Comparison of ENCODE assay signal across 16 cellular contexts in the genomic region with DNA sequence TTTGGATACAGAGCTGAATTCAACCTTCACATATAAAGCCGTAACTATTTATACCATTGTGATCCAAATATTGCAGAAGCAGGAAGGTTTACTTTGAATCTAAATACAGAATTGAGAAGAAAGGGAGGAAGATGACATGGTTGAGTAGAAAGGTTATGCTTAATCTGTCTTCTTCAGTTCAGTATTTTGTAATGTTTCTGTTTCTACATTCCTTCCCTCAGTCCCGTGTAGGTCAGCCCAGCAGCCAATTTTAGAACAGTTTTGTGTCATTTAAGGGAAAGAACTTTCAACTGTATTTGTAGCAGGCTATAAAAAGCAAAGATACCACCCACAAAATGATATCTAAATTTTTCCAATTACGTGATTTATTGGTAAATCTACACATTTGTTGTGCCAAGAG.
A peak's percentile ranks its signal among the peaks of the same experiment; 100 is the strongest.
DNase-seq lines count a peak whose midpoint lies in the region; ATAC-seq, FAIRE-seq and TF ChIP-seq lines count a peak whose summit lies in the region.
"Had no signal": no experiment of that assay in that cellular context is flagged by ENCODE, and none has a peak within 500 bp of the region (broad histone marks: within the 10 kb centered on the region; RNA-seq: fewer than 3 reads in every experiment).

No MANE protein-coding gene starts in this region.

- H3K9me3 ChIP-seq in mammary epithelial cell (replicated peaks; ENCODE audit: insufficient read depth, low read length) (no peaks in the 10 kb centered on the region), esophagus muscularis mucosa (no peaks in the 10 kb centered on the region), muscle layer of duodenum (ENCODE audit: control insufficient read depth in 1 of 2, low read length in 2 of 2) (no peaks in the 10 kb centered on the region), uterus (no peaks in the 10 kb centered on the region)
- H3K9me3 ChIP-seq: thyroid gland had no signal

- H3K27me3 ChIP-seq in mammary epithelial cell (ENCODE audit: insufficient read depth, low read length), result no peaks in the 10 kb centered on the region
- H3K27me3 ChIP-seq in esophagus muscularis mucosa, result no peaks in the 10 kb centered on the region
- no peaks in the 10 kb centered on the region for H3K27me3 ChIP-seq in muscle layer of duodenum (ENCODE audit: low read depth, low read length)
- H3K27me3 ChIP-seq in uterus, result no peaks in the 10 kb centered on the region
- H3K27me3 ChIP-seq: thyroid gland had no signal

- H3K36me3 ChIP-seq in mammary epithelial cell (ENCODE audit: insufficient read depth, low read length), result no peaks in the 10 kb centered on the region
- H3K36me3 ChIP-seq in esophagus muscularis mucosa, result no peaks in the 10 kb centered on the region
- no peaks in the 10 kb centered on the region for H3K36me3 ChIP-seq in muscle layer of duodenum (ENCODE audit: control insufficient read depth in 1 of 2, insufficient read depth in 2 of 2, low read length in 2 of 2)
- no peaks in the 10 kb centered on the region for H3K36me3 ChIP-seq in uterus
- H3K36me3 ChIP-seq: thyroid gland, WERI-Rb-1 had no signal

- no peaks in the 10 kb centered on the region for H3K36me3 Mint-ChIP-seq in MCF 10A (ENCODE audit: insufficient read depth, unreplicated experiment)
- H3K36me3 Mint-ChIP-seq: IgD-negative memory B cell, immature natural killer cell had no signal

- TF ChIP-seq POLR2A in esophagus muscularis mucosa (IDR thresholded peaks at IDR 0.05; ENCODE audit: low read depth) (no peak), uterus (IDR thresholded peaks at IDR 0.05) (no peak)

- no peak for ATAC-seq in GM21717 (IDR thresholded peaks at IDR 0.05; ENCODE audit: unreplicated experiment)

- H3K4me1 Mint-ChIP-seq in MCF 10A (ENCODE audit: insufficient read depth, unreplicated experiment), result peaks cover 23% of the 10 kb centered on the region
- H3K4me1 Mint-ChIP-seq: immature natural killer cell had no signal

- POLR2A ChIA-PET in MCF 10A (lab: Yijun Ruan, JAX), result no interaction called here

- CTCF ChIA-PET in mammary epithelial cell (lab: Charles Lee; ENCODE audit: low non-redundant PET) (no interaction called here), MCF 10A (lab: Yijun Ruan, JAX) (interaction anchor here (0.6 to 5.9 kb wide), 3 partner anchors 99 to 681 kb away, joined by 3 to 69 read pairs (median 30); a partner anchor contains a TSS)

- dilution Hi-C loops in mammary epithelial cell (cut with HindIII; ENCODE audit: low sequenced_read_pairs), result no loop called here

- H3K79me2 ChIP-seq in mammary epithelial cell (ENCODE audit: insufficient read depth, low read length), result no peaks in the 10 kb centered on the region

- in situ Hi-C loops in mammary epithelial cell (cut with MboI; ENCODE audit: low sequenced_read_pairs in 2 of 2), result loop anchor here in 1 of 2 donors (10.0 kb wide), 1 partner anchor 101 kb away; a partner anchor contains a TSS

- no peak for FAIRE-seq in urothelium cell line (lab: Jason Lieb, UNC)
- FAIRE-seq: colon had no signal

- no peak overlapping the region for H3K27ac Mint-ChIP-seq in MCF 10A (ENCODE audit: low read depth, unreplicated experiment)
- H3K27ac Mint-ChIP-seq: IgD-negative memory B cell, immature natural killer cell had no signal

- WGBS in mammary epithelial cell (ENCODE audit: low coverage, missing lambda C conversion rate), result 98% methylated on average over 3 of the region's 3 CpGs
- 23% methylated on average over 3 of the region's 3 CpGs for WGBS in esophagus muscularis mucosa

- DNase-seq in mammary epithelial cell (no peak), MCF 10A (ENCODE audit: unreplicated experiment) (no peak), esophagus muscularis mucosa (ENCODE audit: extremely low spot score) (no peak), uterus (no peak), urothelium cell line (ENCODE audit: low spot score) (no peak), COLO829 (ENCODE audit: low spot score) (no peak)
- DNase-seq: activated naive CD4-positive, alpha-beta T cell treated with anti-CD3 and anti-CD28 coated beads, Interleukin-2, amount 50 U/mL, for 16 hours; immature natural killer cell; NCI-H1436 treated with DMSO at 0.1 percent for 48 hours; NCI-H69; thyroid gland; WERI-Rb-1 had no signal

- no peaks in the 10 kb centered on the region for H3K9me3 Mint-ChIP-seq in MCF 10A (ENCODE audit: unreplicated experiment)
- H3K9me3 Mint-ChIP-seq: IgD-negative memory B cell, immature natural killer cell had no signal

- H3K4me1 ChIP-seq in mammary epithelial cell (ENCODE audit: insufficient read depth, low read length) (peaks cover 49% of the 10 kb centered on the region), esophagus muscularis mucosa (peaks cover 38 to 56% (median 51%) of the 10 kb centered on the region in 4 donors), muscle layer of duodenum (ENCODE audit: control insufficient read depth in 1 of 2, insufficient read depth in 2 of 2, low read length in 2 of 2) (peaks cover 0 to 19% of the 10 kb centered on the region in 2 donors), uterus (peaks cover 0 to 10% of the 10 kb centered on the region in 2 donors)
- H3K4me1 ChIP-seq: thyroid gland had no signal

- H3K27me3 Mint-ChIP-seq in MCF 10A (ENCODE audit: insufficient read depth, unreplicated experiment), result no peaks in the 10 kb centered on the region
- H3K27me3 Mint-ChIP-seq: IgD-negative memory B cell had no signal

- H3K4me3 ChIP-seq in mammary epithelial cell (replicated peaks in 1 of 3; ENCODE audit: insufficient read depth in 1 of 3, low read depth in 2 of 3, low read length in 3 of 3), result no peak overlapping the region
- peak overlapping the region in 2 of 4 donors; percentile 11 to 12 for H3K4me3 ChIP-seq in esophagus muscularis mucosa
- no peak overlapping the region for H3K4me3 ChIP-seq in muscle layer of duodenum (ENCODE audit: low read depth in 1 of 2, low read length in 2 of 2)
- no peak overlapping the region for H3K4me3 ChIP-seq in uterus
- H3K4me3 ChIP-seq: thyroid gland had no signal

- H3K27ac ChIP-seq in mammary epithelial cell (ENCODE audit: insufficient read depth, low read depth, low read length) (peak overlapping the region; percentile 74), esophagus muscularis mucosa (replicated peaks in 1 of 4) (peak overlapping the region; percentile 64 to 79 (median 78)), muscle layer of duodenum (ENCODE audit: low read length) (peak overlapping the region; percentile 70), uterus (peak overlapping the region; percentile 46 to 70)
- H3K27ac ChIP-seq: thyroid gland, WERI-Rb-1 had no signal

- no peak overlapping the region for H3K9ac ChIP-seq in mammary epithelial cell (ENCODE audit: insufficient read depth, low read length)

- no peak overlapping the region for H3K4me2 ChIP-seq in mammary epithelial cell (ENCODE audit: insufficient read depth, low read depth, low read length)

- no peaks in the 10 kb centered on the region for H4K20me1 ChIP-seq in mammary epithelial cell (ENCODE audit: insufficient read depth, low read length)

- intact Hi-C loops in mammary epithelial cell (cut with micrococcal nuclease) (loop anchor here (2.0 kb wide), 1 partner anchor 17 kb away; no protein-coding TSS in a partner anchor), MCF 10A (cut with micrococcal nuclease) (no loop called here), esophagus muscularis mucosa (cut with DNase I) (no loop called here), uterus (cut with DNase I; ENCODE audit: low total_unique reads) (no loop called here)

- no peak overlapping the region for H2AFZ ChIP-seq in mammary epithelial cell (ENCODE audit: low read depth, low read length)

- TF ChIP-seq CTCF in mammary epithelial cell (conservative IDR thresholded peaks at IDR 0.05 in 1 of 2, IDR thresholded peaks at IDR 0.05 in 1 of 2; ENCODE audit: extremely low read depth in 1 of 2, insufficient read depth in 1 of 2, low read depth in 1 of 2, low read length in 2 of 2), result no peak
- no peak for TF ChIP-seq CTCF in MCF 10A (IDR thresholded peaks at IDR 0.05; ENCODE audit: unreplicated experiment)
- no peak for TF ChIP-seq CTCF in esophagus muscularis mucosa (IDR thresholded peaks at IDR 0.05)
- TF ChIP-seq CTCF in uterus (IDR thresholded peaks at IDR 0.05), result no peak

- H3K4me3 Mint-ChIP-seq in MCF 10A (ENCODE audit: unreplicated experiment), result no peak overlapping the region
- H3K4me3 Mint-ChIP-seq: IgD-negative memory B cell, immature natural killer cell had no signal

- BruUV-seq in mammary epithelial cell (replicated peaks; lab: Mats Ljungman, UMichigan) (no TSS peak), MCF 10A (replicated peaks; lab: Mats Ljungman, UMichigan) (no TSS peak)

- no peak for TF ChIP-seq EP300 in esophagus muscularis mucosa (IDR thresholded peaks at IDR 0.05)
